8 cellular contexts compared by ENCODE assay signal in genomic region chr5:179793470-179794139, GRCh38. TPM values are rescaled to one million over a fixed set of nuclear protein-coding genes. Genes with fewer than 3 reads are reported as not detected.
DNase-seq lines count a peak whose midpoint lies in the region; ATAC-seq, FAIRE-seq and TF ChIP-seq lines count a peak whose summit lies in the region.

A gene with protein sequence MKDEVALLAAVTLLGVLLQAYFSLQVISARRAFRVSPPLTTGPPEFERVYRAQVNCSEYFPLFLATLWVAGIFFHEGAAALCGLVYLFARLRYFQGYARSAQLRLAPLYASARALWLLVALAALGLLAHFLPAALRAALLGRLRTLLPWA (plus strand): TSS chr5:179793986. CDS start chr5:179794081, 95 bp downstream.

- H3K9me3 ChIP-seq in esophagus (ENCODE audit: control insufficient read depth in 2 of 2, insufficient read depth in 1 of 2, low read depth in 1 of 2, low read length in 1 of 2), result no peaks in the 10 kb centered on the region
- no peaks in the 10 kb centered on the region for H3K9me3 ChIP-seq in naive thymus-derived CD4-positive, alpha-beta T cell (ENCODE audit: control insufficient read depth in 2 of 3, low read length in 3 of 3)

- POLR2A ChIA-PET in activated CD8-positive, alpha-beta T cell treated with anti-CD3 and anti-CD28 coated beads for 36 hours (lab: Charles Lee), result interaction anchor here (0.9 to 1.1 kb wide), 5 partner anchors 9 to 115 kb away, joined by 3 to 4 read pairs (median 3); partner anchors contain the start of gene MAML1
- POLR2A ChIA-PET in naive thymus-derived CD4-positive, alpha-beta T cell (lab: Charles Lee), result interaction anchor here (0.6 to 2.3 kb wide), 10 partner anchors 9 to 170 kb away, joined by 3 to 8 read pairs (median 6); partner anchors contain the start of genes HNRNPH1, MAML1 and MRNIP

- peaks cover 26% of the 10 kb centered on the region for H3K4me1 Mint-ChIP-seq in activated CD8-positive, alpha-beta T cell treated with anti-CD3 and anti-CD28 coated beads for 36 hours (ENCODE audit: low read depth)
- H3K4me1 Mint-ChIP-seq in naive thymus-derived CD4-positive, alpha-beta T cell, result peaks cover 20 to 33% (median 27%) of the 10 kb centered on the region in 7 donors

- WGBS in esophagus, 2 donors, result 13 to 23% methylated on average over 19 of the region's 19 CpGs

- peaks cover 6% of the 10 kb centered on the region for H3K36me3 Mint-ChIP-seq in activated CD8-positive, alpha-beta T cell treated with anti-CD3 and anti-CD28 coated beads for 36 hours (ENCODE audit: low read depth)
- peaks cover 0 to 4% (median 0%) of the 10 kb centered on the region in 5 donors for H3K36me3 Mint-ChIP-seq in naive thymus-derived CD4-positive, alpha-beta T cell

- peaks cover 0 to 11% of the 10 kb centered on the region in 2 donors for H3K36me3 ChIP-seq in esophagus (ENCODE audit: control insufficient read depth in 2 of 2, insufficient read depth in 2 of 2, low read length in 1 of 2)
- H3K36me3 ChIP-seq in naive thymus-derived CD4-positive, alpha-beta T cell (ENCODE audit: control insufficient read depth in 2 of 3, insufficient read depth in 3 of 3, low read length in 3 of 3), result peaks cover 0 to 7% (median 0%) of the 10 kb centered on the region in 3 experiments

- FAIRE-seq in HTR-8/SVneo (lab: Jason Lieb, UNC), result no peak

- peak within 1 kb of the TSS; percentile 62 to 66 for H3K27ac ChIP-seq in esophagus (ENCODE audit: low read depth in 2 of 2, low read length in 1 of 2)
- H3K27ac ChIP-seq in naive thymus-derived CD4-positive, alpha-beta T cell (ENCODE audit: low read depth, low read length), result peak within 1 kb of the TSS; percentile 68

- DNase-seq in A172 (ENCODE audit: low spot score) (peak; percentile 96), HTR-8/SVneo (ENCODE audit: insufficient read length, low spot score) (no peak), NCI-H2196 treated with DMSO at 0.1 percent for 48 hours (lab: John Stamatoyannopoulos, UW; ENCODE audit: unreplicated experiment) (no peak)
- peak; percentile 76 for DNase-seq in activated CD8-positive, alpha-beta T cell treated with anti-CD3 and anti-CD28 coated beads for 36 hours
- DNase-seq in naive thymus-derived CD4-positive, alpha-beta T cell, result peak in 6 of 9 donors; percentile 30 to 50 (median 48)

- CTCF ChIA-PET in activated CD8-positive, alpha-beta T cell treated with anti-CD3 and anti-CD28 coated beads for 36 hours (lab: Charles Lee), result interaction anchor here (1.2 to 3.1 kb wide), 4 partner anchors 9 to 56 kb away, joined by 3 to 16 read pairs (median 5); no protein-coding TSS in a partner anchor
- CTCF ChIA-PET in naive thymus-derived CD4-positive, alpha-beta T cell (lab: Charles Lee), result interaction anchor here (0.6 to 4.3 kb wide), 4 partner anchors 11 to 773 kb away, joined by 3 to 36 read pairs (median 4); partner anchors contain the start of gene MAML1

- peak within 1 kb of the TSS in 1 of 2 donors; percentile 21 for H3K4me3 ChIP-seq in esophagus (ENCODE audit: low read depth in 1 of 2, low read length in 2 of 2)
- H3K4me3 ChIP-seq in naive thymus-derived CD4-positive, alpha-beta T cell (ENCODE audit: low read length), result peak within 1 kb of the TSS; percentile 48

- no peak for TF ChIP-seq CTCF in activated CD8-positive, alpha-beta T cell treated with anti-CD3 and anti-CD28 coated beads for 36 hours (IDR thresholded peaks at IDR 0.05)

- no peaks in the 10 kb centered on the region for H3K9me3 Mint-ChIP-seq in activated CD8-positive, alpha-beta T cell treated with anti-CD3 and anti-CD28 coated beads for 36 hours
- peaks cover 0 to 6% (median 0%) of the 10 kb centered on the region in 11 donors for H3K9me3 Mint-ChIP-seq in naive thymus-derived CD4-positive, alpha-beta T cell

- peaks cover 3 to 24% of the 10 kb centered on the region in 2 donors for H3K4me1 ChIP-seq in esophagus (ENCODE audit: control insufficient read depth in 2 of 2, insufficient read depth in 2 of 2, low read length in 1 of 2)
- H3K4me1 ChIP-seq in naive thymus-derived CD4-positive, alpha-beta T cell (ENCODE audit: control insufficient read depth in 2 of 2, insufficient read depth in 2 of 2, low read length in 2 of 2), result peaks cover 24 to 28% of the 10 kb centered on the region in 2 donors

- no peaks in the 10 kb centered on the region for H3K27me3 ChIP-seq in esophagus (ENCODE audit: control insufficient read depth in 1 of 2, insufficient read depth in 2 of 2, low read length in 2 of 2)
- H3K27me3 ChIP-seq in naive thymus-derived CD4-positive, alpha-beta T cell (ENCODE audit: control insufficient read depth in 2 of 2, insufficient read depth in 2 of 2, low read length in 2 of 2), result no peaks in the 10 kb centered on the region

- peak; percentile 36 for ATAC-seq in HG03460 (IDR thresholded peaks at IDR 0.05; ENCODE audit: unreplicated experiment)
- ATAC-seq in activated CD8-positive, alpha-beta T cell treated with anti-CD3 and anti-CD28 coated beads for 36 hours, result peak; percentile 71
- ATAC-seq in naive thymus-derived CD4-positive, alpha-beta T cell, result peak; percentile 62
- no peak for ATAC-seq in GM18519 (IDR thresholded peaks at IDR 0.05; ENCODE audit: low FRiP score, unreplicated experiment)

- H3K27me3 Mint-ChIP-seq in activated CD8-positive, alpha-beta T cell treated with anti-CD3 and anti-CD28 coated beads for 36 hours, result no peaks in the 10 kb centered on the region
- H3K27me3 Mint-ChIP-seq in naive thymus-derived CD4-positive, alpha-beta T cell, result no peaks in the 10 kb centered on the region

- no peak within 1 kb of the TSS for H3K27ac Mint-ChIP-seq in activated CD8-positive, alpha-beta T cell treated with anti-CD3 and anti-CD28 coated beads for 36 hours
- peak within 1 kb of the TSS; percentile 42 to 91 (median 81) for H3K27ac Mint-ChIP-seq in naive thymus-derived CD4-positive, alpha-beta T cell

- H3K4me3 Mint-ChIP-seq in activated CD8-positive, alpha-beta T cell treated with anti-CD3 and anti-CD28 coated beads for 36 hours, result peak within 1 kb of the TSS; percentile 55
- peak within 1 kb of the TSS; percentile 47 to 83 (median 65) for H3K4me3 Mint-ChIP-seq in naive thymus-derived CD4-positive, alpha-beta T cell

- intact Hi-C loops in activated CD8-positive, alpha-beta T cell treated with anti-CD3 and anti-CD28 coated beads for 36 hours (cut with micrococcal nuclease), result no loop called here
- intact Hi-C loops in naive thymus-derived CD4-positive, alpha-beta T cell (cut with micrococcal nuclease), result no loop called here

RNA-seq across cellular contexts. Expression of the gene that starts here (rescaled TPM):
- total RNA-seq in A172 (2014; rRNA removed; shearing (Covaris generic)), result 8.6 and 13.4 TPM in 2 replicates
- total RNA-seq in activated CD8-positive, alpha-beta T cell treated with anti-CD3 and anti-CD28 coated beads for 36 hours, result 1 to 10 TPM in 1 of 2 experiments, not detected in 1; 1.3 TPM
- 1 to 10 TPM; 3.0 to 6.5 TPM for polyA plus RNA-seq in esophagus
- 1 to 10 TPM; 2.0 to 8.1 (median 6.0) TPM for total RNA-seq in naive thymus-derived CD4-positive, alpha-beta T cell
- 1 to 10 TPM in 1 of 2 donors, under 1 TPM in 1; 0.97 to 1.2 TPM for polyA plus RNA-seq in naive thymus-derived CD4-positive, alpha-beta T cell

Comparison
In these comparisons a context has a peak if more than half of its experiments do, and no peak if none do; other contexts are left out.
1. DNase-seq: peak in A172 (single experiment), activated CD8-positive, alpha-beta T cell treated with anti-CD3 and anti-CD28 coated beads for 36 hours (single experiment) and naive thymus-derived CD4-positive, alpha-beta T cell (6 of 9); none in HTR-8/SVneo (single experiment) and NCI-H2196 treated with DMSO at 0.1 percent for 48 hours (single experiment).